12 cellular contexts compared by ENCODE assay signal in the genomic region with DNA sequence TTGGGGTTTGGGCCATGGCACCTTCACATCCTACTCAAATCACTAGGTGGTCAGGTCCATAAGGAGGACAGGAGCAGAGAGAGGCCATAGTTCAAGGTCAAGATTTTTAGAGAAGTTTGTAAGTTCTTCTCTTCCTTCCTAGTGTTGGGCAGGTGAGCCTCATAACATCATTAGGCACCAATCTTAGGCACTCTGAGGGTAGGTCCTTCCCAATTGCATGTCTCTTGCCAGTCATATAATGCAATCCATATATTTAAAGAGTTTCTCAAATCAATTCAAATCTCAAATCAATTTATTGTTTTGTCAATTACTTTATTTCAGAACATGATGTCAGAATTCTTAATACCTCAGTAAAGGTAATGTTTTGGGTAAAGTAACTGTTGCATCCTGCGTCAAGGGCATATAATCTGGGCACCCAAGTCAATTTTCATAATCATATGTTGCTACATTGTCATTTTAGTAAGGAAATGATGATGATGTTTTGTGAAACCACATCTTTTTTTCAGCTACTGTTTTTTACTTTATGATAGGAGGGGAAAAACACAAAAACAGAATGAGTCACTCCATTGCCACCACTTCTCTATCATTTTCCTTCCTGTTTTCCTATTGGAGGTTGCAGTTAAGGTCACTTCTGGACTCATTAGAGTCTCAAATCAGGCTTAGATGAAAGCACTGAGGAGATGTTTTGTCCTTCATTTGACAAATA.
DNase-seq lines count a peak whose midpoint lies in the region; ATAC-seq and TF ChIP-seq lines count a peak whose summit lies in the region.
"Had no signal": no experiment of that assay in that cellular context is flagged by ENCODE, and none has a peak within 500 bp of the region (broad histone marks: within the 10 kb centered on the region; RNA-seq: fewer than 3 reads in every experiment).

No MANE protein-coding gene starts in this region.

- peak overlapping the region; percentile 6 to 89 for H3K27ac Mint-ChIP-seq in activated naive CD4-positive, alpha-beta T cell treated with anti-CD3 and anti-CD28 coated beads, Interleukin-2, amount 50 U/mL, for 72 hours
- H3K27ac Mint-ChIP-seq in neural progenitor cell (no peak overlapping the region), WTC11 (no peak overlapping the region)

- H3K27me3 ChIP-seq in upper lobe of right lung (no peaks in the 10 kb centered on the region), neural progenitor cell (no peaks in the 10 kb centered on the region)

- H3K9me3 ChIP-seq in upper lobe of right lung (no peaks in the 10 kb centered on the region), neural progenitor cell (ENCODE audit: low read depth) (no peaks in the 10 kb centered on the region)
- H3K9me3 ChIP-seq: psoas muscle had no signal

- H3K9me3 Mint-ChIP-seq in activated naive CD4-positive, alpha-beta T cell treated with anti-CD3 and anti-CD28 coated beads, Interleukin-2, amount 50 U/mL, for 72 hours, result no peaks in the 10 kb centered on the region
- no peaks in the 10 kb centered on the region for H3K9me3 Mint-ChIP-seq in neural progenitor cell
- peaks cover 6% of the 10 kb centered on the region for H3K9me3 Mint-ChIP-seq in WTC11

- H3K27me3 Mint-ChIP-seq in neural progenitor cell (ENCODE audit: insufficient read depth, low read depth) (no peaks in the 10 kb centered on the region), WTC11 (ENCODE audit: low read depth) (no peaks in the 10 kb centered on the region)

- H3K4me3 Mint-ChIP-seq in neural progenitor cell (no peak overlapping the region), WTC11 (no peak overlapping the region)

- H3K36me3 ChIP-seq in upper lobe of right lung (no peaks in the 10 kb centered on the region), neural progenitor cell (no peaks in the 10 kb centered on the region)

- H3K4me2 ChIP-seq in neural progenitor cell, result no peak overlapping the region

- POLR2A ChIA-PET in WTC11 (lab: Charles Lee), result no interaction called here

- no peak overlapping the region for H3K27ac ChIP-seq in upper lobe of right lung
- no peak overlapping the region for H3K27ac ChIP-seq in neural progenitor cell
- H3K27ac ChIP-seq: psoas muscle had no signal

- no peak overlapping the region for H3K4me3 ChIP-seq in choroid plexus epithelial cell (ENCODE audit: low read depth, low read length)
- H3K4me3 ChIP-seq in upper lobe of right lung, result no peak overlapping the region
- H3K4me3 ChIP-seq in neural progenitor cell, result no peak overlapping the region
- H3K4me3 ChIP-seq: psoas muscle had no signal

- no peak overlapping the region for H2AFZ ChIP-seq in neural progenitor cell (replicated peaks)

- DNase-seq in activated naive CD4-positive, alpha-beta T cell treated with anti-CD3 and anti-CD28 coated beads, Interleukin-2, amount 50 U/mL, for 72 hours (ENCODE audit: low spot score in 2 of 2), result no peak
- DNase-seq in activated naive CD4-positive, alpha-beta T cell (lab: John Stamatoyannopoulos, UW), result no peak
- DNase-seq in Kasumi-1 (lab: John Stamatoyannopoulos, UW) (peak; percentile 7 to 38), choroid plexus epithelial cell (ENCODE audit: low read depth) (peak; percentile 20), upper lobe of right lung (no peak), neural progenitor cell (ENCODE audit: low spot score) (no peak), WTC11 (ENCODE audit: low spot score) (no peak)
- DNase-seq: MM.1S, PC-3, psoas muscle had no signal

- H3K4me1 Mint-ChIP-seq in neural progenitor cell (no peaks in the 10 kb centered on the region), WTC11 (no peaks in the 10 kb centered on the region; the same call in 1 of the 2 replicates)

- H3K9ac ChIP-seq in neural progenitor cell, result no peak overlapping the region

- H3K36me3 Mint-ChIP-seq in activated naive CD4-positive, alpha-beta T cell treated with anti-CD3 and anti-CD28 coated beads, Interleukin-2, amount 50 U/mL, for 72 hours, result no peaks in the 10 kb centered on the region
- no peaks in the 10 kb centered on the region for H3K36me3 Mint-ChIP-seq in neural progenitor cell
- no peaks in the 10 kb centered on the region for H3K36me3 Mint-ChIP-seq in WTC11

- H3K79me2 ChIP-seq in neural progenitor cell (ENCODE audit: low read depth), result no peaks in the 10 kb centered on the region

- H3K4me1 ChIP-seq in upper lobe of right lung (no peaks in the 10 kb centered on the region), neural progenitor cell (no peaks in the 10 kb centered on the region)
- H3K4me1 ChIP-seq: psoas muscle had no signal

- intact Hi-C loops in upper lobe of right lung (cut with DNase I), result no loop called here

- TF ChIP-seq CTCF in choroid plexus epithelial cell (conservative IDR thresholded peaks at IDR 0.05; ENCODE audit: low read depth, low read length), result no peak
- no peak for TF ChIP-seq CTCF in upper lobe of right lung (IDR thresholded peaks at IDR 0.05)
- TF ChIP-seq CTCF in neural progenitor cell (IDR thresholded peaks at IDR 0.05), result no peak
- no peak for TF ChIP-seq CTCF in WTC11 (IDR thresholded peaks at IDR 0.05)

- ATAC-seq in activated naive CD4-positive, alpha-beta T cell treated with anti-CD3 and anti-CD28 coated beads, Interleukin-2, amount 50 U/mL, for 72 hours, result peak; percentile 59 to 93
- peak; percentile 81 for ATAC-seq in upper lobe of right lung
- ATAC-seq in HG03045 (IDR thresholded peaks at IDR 0.05; ENCODE audit: unreplicated experiment), result no peak
- ATAC-seq in WTC11, result no peak
- ATAC-seq: left lobe of liver, PC-3, psoas muscle had no signal

- CTCF ChIA-PET in WTC11 (lab: Charles Lee), result no interaction called here

- H4K20me1 ChIP-seq in neural progenitor cell (ENCODE audit: low read depth), result no peaks in the 10 kb centered on the region

- no peaks in the 10 kb centered on the region for H3F3A ChIP-seq in neural progenitor cell (ENCODE audit: low read depth)

TF ChIP-seq in WTC11, 78 proteins besides CTCF, POLR2A, EP300 and RAD21:
- TF ChIP-seq SOX15 (CRISPR knock-in tag; IDR thresholded peaks at IDR 0.05), result no peak
TF ChIP-seq in WTC11: peak in this region for 0.

Comparison
In these comparisons a context has a peak if more than half of its experiments do, and no peak if none do; other contexts are left out.
1. ATAC-seq: peak in activated naive CD4-positive, alpha-beta T cell treated with anti-CD3 and anti-CD28 coated beads, Interleukin-2, amount 50 U/mL, for 72 hours (2 of 2) and upper lobe of right lung (single experiment); none in HG03045 (single experiment) and WTC11 (single experiment).
2. DNase-seq: peak in Kasumi-1 (2 of 2) and choroid plexus epithelial cell (single experiment); none in activated naive CD4-positive, alpha-beta T cell treated with anti-CD3 and anti-CD28 coated beads, Interleukin-2, amount 50 U/mL, for 72 hours (0 of 2), activated naive CD4-positive, alpha-beta T cell (0 of 4), upper lobe of right lung (single experiment), neural progenitor cell (single experiment) and WTC11 (single experiment).
3. H3K27ac Mint-ChIP-seq: peak in activated naive CD4-positive, alpha-beta T cell treated with anti-CD3 and anti-CD28 coated beads, Interleukin-2, amount 50 U/mL, for 72 hours (2 of 2); none in neural progenitor cell (single experiment) and WTC11 (single experiment).